1 cellular context compared by ENCODE assay signal in the genomic region with DNA sequence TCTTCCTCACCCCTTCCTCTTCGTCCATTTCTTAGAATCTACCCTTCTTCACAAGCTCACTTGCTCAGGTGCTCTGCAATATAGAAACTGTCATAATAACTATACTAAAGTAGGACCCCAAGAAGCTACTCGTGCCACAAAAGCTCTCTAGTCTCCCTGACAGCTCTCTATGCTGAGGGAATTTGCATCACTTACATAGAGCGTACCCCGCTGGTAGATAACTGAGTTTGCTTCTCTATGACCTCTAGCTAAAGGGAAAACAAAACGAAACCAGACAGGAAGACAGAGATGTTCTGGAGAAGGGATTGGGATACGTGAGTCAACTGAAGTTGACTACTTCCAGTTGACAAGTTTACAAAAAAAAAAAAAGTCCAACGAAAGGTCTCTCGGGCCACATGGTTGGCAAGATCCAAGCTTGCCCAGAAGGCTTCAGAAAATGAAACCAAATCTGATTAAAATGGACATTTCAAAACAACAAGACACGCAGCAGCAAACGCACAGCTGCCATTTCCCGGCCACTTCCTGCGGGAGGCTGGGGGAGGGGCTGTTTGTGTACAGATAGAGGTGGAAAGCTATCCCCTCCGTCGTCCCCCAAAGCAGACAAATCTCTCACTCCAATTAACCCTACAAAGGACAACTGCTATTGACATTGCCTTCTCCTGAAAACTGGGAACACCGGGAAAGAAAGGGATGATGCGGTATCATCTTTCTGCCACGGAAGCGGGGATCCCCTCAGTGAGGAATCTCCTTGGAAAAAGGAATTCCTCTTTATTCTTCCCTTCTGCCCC.
TF ChIP-seq lines count a peak whose summit lies in the region.

No MANE protein-coding gene starts in this region.

TF ChIP-seq in HepG2, 621 proteins besides CTCF, POLR2A, EP300 and RAD21 (continued from another document):
- TF ChIP-seq AKAP8 (CRISPR knock-in tag; IDR thresholded peaks at IDR 0.05) (no peak), ZNF878 (CRISPR knock-in tag; IDR thresholded peaks at IDR 0.05) (no peak), ZFX (CRISPR knock-in tag; IDR thresholded peaks at IDR 0.05; ENCODE audit: low read depth) (no peak), JUND (CRISPR knock-in tag; IDR thresholded peaks at IDR 0.05) (no peak), KAT8 (CRISPR knock-in tag; IDR thresholded peaks at IDR 0.05) (peak; percentile 49; the same call in 1 of the 2 replicates), ATF7-NPFF (CRISPR knock-in tag; IDR thresholded peaks at IDR 0.05; ENCODE audit: low read depth) (no peak), RFX3 (CRISPR knock-in tag; IDR thresholded peaks at IDR 0.05) (no peak), HNF4G (IDR thresholded peaks at IDR 0.05; ENCODE audit: borderline replicate concordance, low read depth, low read length) (no peak), HNF4G (CRISPR knock-in tag; IDR thresholded peaks at IDR 0.05; ENCODE audit: borderline replicate concordance, low read depth) (no peak), CBFB (CRISPR knock-in tag; IDR thresholded peaks at IDR 0.05) (no peak), TCF12 (IDR thresholded peaks at IDR 0.05) (no peak), TCF12 (CRISPR knock-in tag; IDR thresholded peaks at IDR 0.05) (no peak), CAMTA2 (CRISPR knock-in tag; IDR thresholded peaks at IDR 0.05; ENCODE audit: borderline replicate concordance) (no peak), ZNF616 (CRISPR knock-in tag; IDR thresholded peaks at IDR 0.05; ENCODE audit: low read depth) (no peak), WIZ (CRISPR knock-in tag; IDR thresholded peaks at IDR 0.05) (no peak), ZNF850 (CRISPR knock-in tag; conservative IDR thresholded peaks at IDR 0.05) (no peak), NR1H2 (CRISPR knock-in tag; IDR thresholded peaks at IDR 0.05; ENCODE audit: borderline replicate concordance, low read depth) (no peak), RBAK (CRISPR knock-in tag; IDR thresholded peaks at IDR 0.05) (no peak), JUN (CRISPR knock-in tag; IDR thresholded peaks at IDR 0.05) (no peak), ZSCAN12 (CRISPR knock-in tag; IDR thresholded peaks at IDR 0.05) (no peak), KLF6 (CRISPR knock-in tag; IDR thresholded peaks at IDR 0.05) (0 out of 2 replicates have a peak, but pooled peaks have one; percentile 23), ZNF781 (CRISPR knock-in tag; IDR thresholded peaks at IDR 0.05; ENCODE audit: borderline replicate concordance, not compliant biosample characterization) (no peak), ZBTB21 (CRISPR knock-in tag; IDR thresholded peaks at IDR 0.05) (no peak), ZNF496 (CRISPR knock-in tag; IDR thresholded peaks at IDR 0.05; ENCODE audit: insufficient replicate concordance) (no peak), ZNF251 (CRISPR knock-in tag; IDR thresholded peaks at IDR 0.05) (no peak), ZSCAN22 (CRISPR knock-in tag; IDR thresholded peaks at IDR 0.05) (no peak), ZNF549 (CRISPR knock-in tag; IDR thresholded peaks at IDR 0.05) (no peak), NFE2 (CRISPR knock-in tag; IDR thresholded peaks at IDR 0.05) (no peak), CREB1 (IDR thresholded peaks at IDR 0.05) (no peak), CREB1 (CRISPR knock-in tag; IDR thresholded peaks at IDR 0.05) (no peak), SNAPC2 (CRISPR knock-in tag; IDR thresholded peaks at IDR 0.05) (no peak), MED8 (CRISPR knock-in tag; IDR thresholded peaks at IDR 0.05; ENCODE audit: insufficient replicate concordance) (no peak), NCOA2 (CRISPR knock-in tag; IDR thresholded peaks at IDR 0.05) (no peak), PTBP1 (IDR thresholded peaks at IDR 0.05; ENCODE audit: low read depth, low read length, poor library complexity, severe bottlenecking) (no peak), ATF6 (CRISPR knock-in tag; conservative IDR thresholded peaks at IDR 0.05) (no peak), MED1 (CRISPR knock-in tag; IDR thresholded peaks at IDR 0.05) (0 out of 2 replicates have a peak, but pooled peaks have one; percentile 21)
- TF ChIP-seq, protein P1, sequence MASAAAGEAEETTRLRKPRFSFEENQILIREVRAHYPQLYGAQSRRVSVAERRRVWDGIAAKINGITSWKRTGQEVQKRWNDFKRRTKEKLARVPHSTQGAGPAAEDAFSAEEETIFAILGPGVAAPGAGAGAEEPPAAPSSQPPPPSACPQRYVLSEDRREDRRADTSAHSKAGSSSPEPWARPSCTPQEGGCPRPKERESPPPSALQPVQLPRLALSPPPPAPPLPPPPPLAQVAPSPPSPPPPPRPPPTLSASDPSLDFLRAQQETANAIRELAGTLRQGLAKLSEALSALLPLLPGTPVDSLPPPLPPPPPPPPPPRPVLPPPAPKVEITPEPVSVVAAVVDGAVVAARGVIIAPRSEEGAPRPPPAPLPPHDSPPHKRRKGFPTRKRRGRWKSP (CRISPR knock-in tag; IDR thresholded peaks at IDR 0.05), result no peak
- TF ChIP-seq, protein P2, sequence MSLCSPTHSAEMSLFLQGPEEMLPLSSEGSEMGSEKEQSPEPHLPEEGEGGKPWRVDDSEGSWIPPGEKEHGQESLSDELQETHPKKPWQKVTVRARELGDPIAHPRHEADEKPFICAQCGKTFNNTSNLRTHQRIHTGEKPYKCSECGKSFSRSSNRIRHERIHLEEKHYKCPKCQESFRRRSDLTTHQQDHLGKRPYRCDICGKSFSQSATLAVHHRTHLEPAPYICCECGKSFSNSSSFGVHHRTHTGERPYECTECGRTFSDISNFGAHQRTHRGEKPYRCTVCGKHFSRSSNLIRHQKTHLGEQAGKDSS (CRISPR knock-in tag; IDR thresholded peaks at IDR 0.05; ENCODE audit: borderline replicate concordance, low read depth), result peak; percentile 47; the same call in 1 of the 2 replicates
